In the genomic region with DNA sequence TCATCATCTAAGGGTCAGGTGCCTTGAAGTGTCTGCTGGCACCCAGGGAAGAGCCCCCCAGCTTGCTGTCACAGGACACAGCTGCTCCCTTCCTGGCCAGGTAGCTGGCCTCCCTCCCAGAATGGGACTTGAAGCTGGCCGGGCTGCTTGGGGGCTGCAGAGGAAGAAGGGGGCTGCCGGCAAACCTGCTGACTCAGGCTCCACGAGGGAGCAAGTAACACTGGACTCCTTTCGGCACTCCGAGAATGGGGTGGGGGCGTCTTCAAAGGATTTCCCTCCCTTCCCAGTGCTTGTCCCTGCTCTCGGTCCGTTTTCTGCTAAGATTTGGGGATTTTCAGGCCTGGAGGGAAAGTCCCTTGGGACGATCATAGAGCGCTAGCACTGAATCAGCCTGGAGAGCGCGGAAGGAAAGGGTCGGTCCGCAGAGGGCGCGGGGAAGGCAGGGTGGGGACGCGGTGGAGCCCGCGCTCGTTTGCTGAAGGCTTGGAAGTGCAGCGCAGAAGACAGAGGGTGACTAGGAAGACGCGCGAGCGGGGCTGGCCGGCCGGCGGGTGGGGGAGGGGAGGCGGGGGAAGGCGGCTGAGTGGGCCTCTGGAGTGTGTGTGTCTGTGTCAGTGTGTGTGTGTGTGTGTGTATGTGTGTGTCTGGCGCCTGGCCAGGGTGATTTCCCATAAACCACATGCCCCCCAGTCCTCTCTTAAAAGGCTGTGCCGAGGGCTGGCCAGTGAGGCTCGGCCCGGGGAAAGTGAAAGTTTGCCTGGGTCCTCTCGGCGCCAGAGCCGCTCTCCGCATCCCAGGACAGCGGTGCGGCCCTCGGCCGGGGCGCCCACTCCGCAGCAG, we compare ENCODE assay signal across 1 cellular context.
A peak's percentile ranks its signal among the peaks of the same experiment; 100 is the strongest.
TF ChIP-seq lines count a peak whose summit lies in the region.

A gene with protein sequence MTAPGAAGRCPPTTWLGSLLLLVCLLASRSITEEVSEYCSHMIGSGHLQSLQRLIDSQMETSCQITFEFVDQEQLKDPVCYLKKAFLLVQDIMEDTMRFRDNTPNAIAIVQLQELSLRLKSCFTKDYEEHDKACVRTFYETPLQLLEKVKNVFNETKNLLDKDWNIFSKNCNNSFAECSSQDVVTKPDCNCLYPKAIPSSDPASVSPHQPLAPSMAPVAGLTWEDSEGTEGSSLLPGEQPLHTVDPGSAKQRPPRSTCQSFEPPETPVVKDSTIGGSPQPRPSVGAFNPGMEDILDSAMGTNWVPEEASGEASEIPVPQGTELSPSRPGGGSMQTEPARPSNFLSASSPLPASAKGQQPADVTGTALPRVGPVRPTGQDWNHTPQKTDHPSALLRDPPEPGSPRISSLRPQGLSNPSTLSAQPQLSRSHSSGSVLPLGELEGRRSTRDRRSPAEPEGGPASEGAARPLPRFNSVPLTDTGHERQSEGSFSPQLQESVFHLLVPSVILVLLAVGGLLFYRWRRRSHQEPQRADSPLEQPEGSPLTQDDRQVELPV (plus strand): TSS at position 727 of the 840 bp plus-strand sequence. CDS start 175 bp downstream, outside the sequence.

TF ChIP-seq in HEK293, 187 proteins besides CTCF, POLR2A, EP300 and RAD21 (continued from another document and continues in another):
- TF ChIP-seq ZBTB20 (tag by site-specific recombination; IDR thresholded peaks at IDR 0.05) (peak; percentile 32; the same call in 1 of the 2 replicates), PATZ1 (tag by site-specific recombination; IDR thresholded peaks at IDR 0.05) (peak; percentile 86), KLF16 (tag by site-specific recombination; IDR thresholded peaks at IDR 0.05) (peak; percentile 84), ZFP69B (tag by site-specific recombination; IDR thresholded peaks at IDR 0.05) (peak; percentile 83), ZNF341 (tag by site-specific recombination; IDR thresholded peaks at IDR 0.05; ENCODE audit: low read depth) (peak; percentile 47), ZNF596 (tag by site-specific recombination; IDR thresholded peaks at IDR 0.05) (peak; percentile 40; the same call in 1 of the 2 replicates), ZNF366 (tag by site-specific recombination; conservative IDR thresholded peaks at IDR 0.05) (peak; percentile 56), ZIC2 (tag by site-specific recombination; IDR thresholded peaks at IDR 0.05) (0 out of 2 replicates have a peak, but pooled peaks have one; percentile 8), ZNF112 (tag by site-specific recombination; IDR thresholded peaks at IDR 0.05) (0 out of 2 replicates have a peak, but pooled peaks have one; percentile 25), KLF9 (tag by site-specific recombination; IDR thresholded peaks at IDR 0.05; ENCODE audit: low read depth) (peak; percentile 62; the same call in 1 of the 2 replicates), TSHZ1 (tag by site-specific recombination; IDR thresholded peaks at IDR 0.05; ENCODE audit: borderline replicate concordance) (peak; percentile 10; the same call in 1 of the 2 replicates), KLF8 (tag by site-specific recombination; IDR thresholded peaks at IDR 0.05) (no peak; the same call in none of the 2 replicates), ZNF121 (tag by site-specific recombination; IDR thresholded peaks at IDR 0.05) (no peak), ZNF335 (tag by site-specific recombination; conservative IDR thresholded peaks at IDR 0.05) (peak; percentile 96), BCL11A (tag by site-specific recombination; IDR thresholded peaks at IDR 0.05; ENCODE audit: low read depth) (0 out of 2 replicates have a peak, but pooled peaks have one; percentile 41), GLIS2 (tag by site-specific recombination; IDR thresholded peaks at IDR 0.05) (peak; percentile 40), REST (tag by site-specific recombination; IDR thresholded peaks at IDR 0.05) (peak; percentile 34), ZXDB (tag by site-specific recombination; IDR thresholded peaks at IDR 0.05) (peak; percentile 70), ZNF692 (tag by site-specific recombination; IDR thresholded peaks at IDR 0.05) (peak; percentile 94), ZNF133 (tag by site-specific recombination; IDR thresholded peaks at IDR 0.05) (no peak), SP7 (tag by site-specific recombination; IDR thresholded peaks at IDR 0.05) (peak; percentile 84), ZNF549 (tag by site-specific recombination; IDR thresholded peaks at IDR 0.05) (no peak), ZNF391 (tag by site-specific recombination; IDR thresholded peaks at IDR 0.05; ENCODE audit: borderline replicate concordance, low read depth) (0 out of 2 replicates have a peak, but pooled peaks have one; percentile 69), ZNF501 (tag by site-specific recombination; IDR thresholded peaks at IDR 0.05) (peak; percentile 54; the same call in 1 of the 2 replicates), ZNF654 (tag by site-specific recombination; IDR thresholded peaks at IDR 0.05; ENCODE audit: low read depth) (no peak), SP3 (tag by site-specific recombination; IDR thresholded peaks at IDR 0.05) (peak; percentile 45; the same call in 1 of the 2 replicates), PRDM4 (tag by site-specific recombination; IDR thresholded peaks at IDR 0.05) (peak; percentile 67), ZNF48 (tag by site-specific recombination; IDR thresholded peaks at IDR 0.05) (no peak), ZNF169 (tag by site-specific recombination; IDR thresholded peaks at IDR 0.05) (no peak), ZNF514 (tag by site-specific recombination; IDR thresholded peaks at IDR 0.05) (no peak)
- TF ChIP-seq, protein P1, sequence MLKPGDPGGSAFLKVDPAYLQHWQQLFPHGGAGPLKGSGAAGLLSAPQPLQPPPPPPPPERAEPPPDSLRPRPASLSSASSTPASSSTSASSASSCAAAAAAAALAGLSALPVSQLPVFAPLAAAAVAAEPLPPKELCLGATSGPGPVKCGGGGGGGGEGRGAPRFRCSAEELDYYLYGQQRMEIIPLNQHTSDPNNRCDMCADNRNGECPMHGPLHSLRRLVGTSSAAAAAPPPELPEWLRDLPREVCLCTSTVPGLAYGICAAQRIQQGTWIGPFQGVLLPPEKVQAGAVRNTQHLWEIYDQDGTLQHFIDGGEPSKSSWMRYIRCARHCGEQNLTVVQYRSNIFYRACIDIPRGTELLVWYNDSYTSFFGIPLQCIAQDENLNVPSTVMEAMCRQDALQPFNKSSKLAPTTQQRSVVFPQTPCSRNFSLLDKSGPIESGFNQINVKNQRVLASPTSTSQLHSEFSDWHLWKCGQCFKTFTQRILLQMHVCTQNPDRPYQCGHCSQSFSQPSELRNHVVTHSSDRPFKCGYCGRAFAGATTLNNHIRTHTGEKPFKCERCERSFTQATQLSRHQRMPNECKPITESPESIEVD (tag by site-specific recombination; IDR thresholded peaks at IDR 0.05): no peak; the same call in 1 of the 2 replicates
- TF ChIP-seq, protein P2, sequence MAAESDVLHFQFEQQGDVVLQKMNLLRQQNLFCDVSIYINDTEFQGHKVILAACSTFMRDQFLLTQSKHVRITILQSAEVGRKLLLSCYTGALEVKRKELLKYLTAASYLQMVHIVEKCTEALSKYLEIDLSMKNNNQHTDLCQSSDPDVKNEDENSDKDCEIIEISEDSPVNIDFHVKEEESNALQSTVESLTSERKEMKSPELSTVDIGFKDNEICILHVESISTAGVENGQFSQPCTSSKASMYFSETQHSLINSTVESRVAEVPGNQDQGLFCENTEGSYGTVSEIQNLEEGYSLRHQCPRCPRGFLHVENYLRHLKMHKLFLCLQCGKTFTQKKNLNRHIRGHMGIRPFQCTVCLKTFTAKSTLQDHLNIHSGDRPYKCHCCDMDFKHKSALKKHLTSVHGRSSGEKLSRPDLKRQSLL (tag by site-specific recombination; IDR thresholded peaks at IDR 0.05): peak; percentile 90
- TF ChIP-seq, protein P3, sequence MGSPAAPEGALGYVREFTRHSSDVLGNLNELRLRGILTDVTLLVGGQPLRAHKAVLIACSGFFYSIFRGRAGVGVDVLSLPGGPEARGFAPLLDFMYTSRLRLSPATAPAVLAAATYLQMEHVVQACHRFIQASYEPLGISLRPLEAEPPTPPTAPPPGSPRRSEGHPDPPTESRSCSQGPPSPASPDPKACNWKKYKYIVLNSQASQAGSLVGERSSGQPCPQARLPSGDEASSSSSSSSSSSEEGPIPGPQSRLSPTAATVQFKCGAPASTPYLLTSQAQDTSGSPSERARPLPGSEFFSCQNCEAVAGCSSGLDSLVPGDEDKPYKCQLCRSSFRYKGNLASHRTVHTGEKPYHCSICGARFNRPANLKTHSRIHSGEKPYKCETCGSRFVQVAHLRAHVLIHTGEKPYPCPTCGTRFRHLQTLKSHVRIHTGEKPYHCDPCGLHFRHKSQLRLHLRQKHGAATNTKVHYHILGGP (tag by site-specific recombination; IDR thresholded peaks at IDR 0.05): peak; percentile 73
